ENCODE assay signal across 9 cellular contexts in the genomic region with DNA sequence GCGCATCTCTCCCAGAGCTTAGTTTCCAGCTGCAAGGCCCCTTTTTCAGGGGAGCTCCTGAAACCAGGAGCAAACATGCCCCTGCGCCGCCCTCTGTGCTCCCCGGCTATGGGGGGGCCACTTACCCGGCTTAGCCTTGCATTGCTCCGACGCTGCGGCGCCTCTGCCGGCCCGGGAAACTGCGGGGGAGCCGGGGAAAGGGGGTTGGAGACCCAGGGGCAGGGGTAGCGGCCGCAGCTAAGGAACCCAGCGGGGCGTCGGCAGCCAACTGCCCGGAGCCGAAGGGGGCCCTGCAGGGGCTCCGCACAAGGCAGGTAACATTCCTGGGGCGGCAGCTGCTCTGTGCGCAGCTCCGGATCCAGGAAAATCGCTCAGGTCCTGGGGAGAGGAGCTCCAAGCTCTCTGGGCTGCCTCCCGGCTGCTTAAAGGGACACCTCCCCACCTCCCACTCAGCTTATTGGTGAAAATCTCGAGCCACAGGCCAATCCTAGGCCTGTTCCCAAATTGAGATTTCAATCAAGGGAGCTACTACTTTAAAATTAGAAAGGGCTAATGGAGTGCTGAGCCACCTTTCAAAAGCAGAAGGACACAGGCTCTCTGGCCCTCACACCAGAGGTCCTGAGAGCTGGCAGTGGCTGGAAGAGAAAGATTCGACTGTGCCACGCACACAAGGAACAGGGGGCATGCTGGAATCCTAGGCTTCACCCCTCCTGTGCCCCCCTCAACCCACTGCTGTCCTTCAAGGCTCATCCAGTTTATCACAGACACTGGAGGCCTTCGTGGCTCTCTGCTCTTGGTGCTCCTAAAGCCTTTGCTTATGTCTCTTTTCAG. TPM values are rescaled to one million over a fixed set of nuclear protein-coding genes. Genes with fewer than 3 reads are reported as not detected.
DNase-seq lines count a peak whose midpoint lies in the region; ATAC-seq and TF ChIP-seq lines count a peak whose summit lies in the region.
"Had no signal": no experiment of that assay in that cellular context is flagged by ENCODE, and none has a peak within 500 bp of the region (broad histone marks: within the 10 kb centered on the region; RNA-seq: fewer than 3 reads in every experiment).

No MANE protein-coding gene starts in this region.

- H3K4me3 ChIP-seq in HFF-Myc (replicated peaks; ENCODE audit: low read depth, low read length) (peak overlapping the region; percentile 60), kidney epithelial cell (ENCODE audit: low read depth, low read length) (peak overlapping the region; percentile 83), skin epidermis (peak overlapping the region; percentile 46 to 60 (median 55))

- DNase-seq in HFF-Myc (ENCODE audit: extremely low read depth, low read depth) (no peak), dedifferentiated amniotic fluid mesenchymal stem cell (ENCODE audit: extremely low spot score) (peak; percentile 58), kidney epithelial cell (ENCODE audit: low read depth) (no peak), T-helper 1 cell (no peak)
- no peak for DNase-seq in activated CD4-positive, alpha-beta T cell treated with anti-CD3 and anti-CD28 coated beads for 4 hours

- TF ChIP-seq CTCF in HFF-Myc (IDR thresholded peaks at IDR 0.05; ENCODE audit: low read depth, low read length, missing control alignments), result no peak
- TF ChIP-seq CTCF in kidney epithelial cell (IDR thresholded peaks at IDR 0.05; ENCODE audit: insufficient read depth, low read length, poor library complexity, severe bottlenecking), result no peak

- ATAC-seq in HG03159 (IDR thresholded peaks at IDR 0.05; ENCODE audit: unreplicated experiment) (no peak), GM21390 (IDR thresholded peaks at IDR 0.05; ENCODE audit: unreplicated experiment) (no peak)
- ATAC-seq: stimulated activated effector memory CD8-positive, alpha-beta T cell treated with anti-CD3 and anti-CD28 coated beads, Interleukin-12 subunit alpha, Interleukin-12 subunit beta, amount 100 ng/mL, for 72 hours had no signal

- no peaks in the 10 kb centered on the region for H3K27me3 ChIP-seq in kidney epithelial cell (ENCODE audit: control insufficient read depth, insufficient read depth, low read length)

- H3K27ac ChIP-seq in skin epidermis, result peak overlapping the region in 20 of 21 experiments; percentile 63 to 91 (median 82)

- H3K36me3 ChIP-seq in kidney epithelial cell (ENCODE audit: control insufficient read depth, insufficient read depth, low read length), result no peaks in the 10 kb centered on the region

RNA-seq across cellular contexts. Expression of a gene that starts 42.7 kb away (rescaled TPM):
- 10.8 and 13.7 TPM in 2 replicates for total RNA-seq in kidney epithelial cell
